Comparison of ENCODE assay signal across 1 cellular context in genomic region chr1:100265562-100265930, GRCh38.
TF ChIP-seq lines count a peak whose summit lies in the region.

No MANE protein-coding gene starts in this region.

TF ChIP-seq in K562, 482 proteins besides CTCF, POLR2A, EP300 and RAD21 (continued from another document):
- TF ChIP-seq CUX1 (CRISPR knock-in tag; IDR thresholded peaks at IDR 0.05) (0 out of 2 replicates have a peak, but pooled peaks have one; percentile 45), ETV1 (tag; conservative IDR thresholded peaks at IDR 0.05; ENCODE audit: low read depth) (0 out of 2 replicates have a peak, but pooled peaks have one; percentile 16), ZBTB1 (CRISPR knock-in tag; IDR thresholded peaks at IDR 0.05; ENCODE audit: borderline replicate concordance, low read depth) (peak; percentile 18; the same call in 1 of the 2 replicates), SMARCE1 (IDR thresholded peaks at IDR 0.05) (peak; percentile 18), HDAC1 (IDR thresholded peaks at IDR 0.05) (peak in 1 of 2 experiments; percentile 30; a peak in 2 of 4 replicates), RFX1 (IDR thresholded peaks at IDR 0.05) (peak; percentile 55; the same call in 1 of the 2 replicates), VEZF1 (CRISPR knock-in tag; IDR thresholded peaks at IDR 0.05) (peak; percentile 34; the same call in 1 of the 2 replicates), SIN3A (IDR thresholded peaks at IDR 0.05; ENCODE audit: borderline replicate concordance in 2 of 2, control insufficient read depth in 1 of 2, low read depth in 2 of 2, low read length in 2 of 2) (no peak), GMEB1 (CRISPR knock-in tag; IDR thresholded peaks at IDR 0.05) (0 out of 2 replicates have a peak, but pooled peaks have one; percentile 21), RNF2 (IDR thresholded peaks at IDR 0.05) (no peak), ARNT (IDR thresholded peaks at IDR 0.05) (peak in 1 of 2 experiments; percentile 46; a peak in 2 of 4 replicates), NR4A1 (CRISPR knock-in tag; IDR thresholded peaks at IDR 0.05) (no peak), NR4A1 (tag; IDR thresholded peaks at IDR 0.05) (peak; percentile 57; the same call in 1 of the 2 replicates), E2F6 (IDR thresholded peaks at IDR 0.05; ENCODE audit: borderline replicate concordance in 1 of 2, extremely low read depth in 1 of 2, insufficient read depth in 1 of 2, insufficient read length in 1 of 2, low read depth in 1 of 2, low read length in 1 of 2, poor library complexity in 1 of 2, severe bottlenecking in 1 of 2) (no peak), ARID1B (IDR thresholded peaks at IDR 0.05) (0 out of 2 replicates have a peak, but pooled peaks have one; percentile 46), SMARCA4 (IDR thresholded peaks at IDR 0.05) (peak; percentile 75), ZNF740 (CRISPR knock-in tag; IDR thresholded peaks at IDR 0.05) (no peak), ZNF740 (tag; IDR thresholded peaks at IDR 0.05) (no peak), ZNF75A (CRISPR knock-in tag; IDR thresholded peaks at IDR 0.05) (0 out of 2 replicates have a peak, but pooled peaks have one; percentile 30), CREB3 (tag; conservative IDR thresholded peaks at IDR 0.05; ENCODE audit: low read depth) (peak; percentile 80), ETV6 (IDR thresholded peaks at IDR 0.05; ENCODE audit: borderline replicate concordance in 1 of 2, low read depth in 2 of 2, low read length in 1 of 2) (no peak), ETV6 (CRISPR knock-in tag; IDR thresholded peaks at IDR 0.05; ENCODE audit: borderline replicate concordance) (no peak), BCOR (IDR thresholded peaks at IDR 0.05) (0 out of 2 replicates have a peak, but pooled peaks have one; percentile 15), IFI16 (CRISPR knock-in tag; IDR thresholded peaks at IDR 0.05) (no peak), BRD9 (IDR thresholded peaks at IDR 0.05; ENCODE audit: low read depth, partially characterized antibody) (peak; percentile 52), MAFF (IDR thresholded peaks at IDR 0.05; ENCODE audit: low read length) (0 out of 2 replicates have a peak, but pooled peaks have one; percentile 10), NR2F6 (CRISPR knock-in tag; IDR thresholded peaks at IDR 0.05) (0 out of 2 replicates have a peak, but pooled peaks have one; percentile 23), ZNF41 (CRISPR knock-in tag; conservative IDR thresholded peaks at IDR 0.05) (0 out of 2 replicates have a peak, but pooled peaks have one; percentile 31), ZNF76 (CRISPR knock-in tag; IDR thresholded peaks at IDR 0.05; ENCODE audit: borderline replicate concordance) (no peak), PTRF (tag; IDR thresholded peaks at IDR 0.05) (0 out of 2 replicates have a peak, but pooled peaks have one; percentile 41), HMGXB4 (CRISPR knock-in tag; IDR thresholded peaks at IDR 0.05) (no peak), FOXJ3 (CRISPR knock-in tag; IDR thresholded peaks at IDR 0.05) (no peak), NCOA6 (IDR thresholded peaks at IDR 0.05) (no peak), PBX2 (CRISPR knock-in tag; IDR thresholded peaks at IDR 0.05; ENCODE audit: low read depth) (no peak), PBX2 (tag; conservative IDR thresholded peaks at IDR 0.05; ENCODE audit: low read depth) (0 out of 2 replicates have a peak, but pooled peaks have one; percentile 5), NELFE (IDR thresholded peaks at IDR 0.05; ENCODE audit: insufficient read depth, insufficient read length) (no peak), MXD1 (CRISPR knock-in tag; IDR thresholded peaks at IDR 0.05; ENCODE audit: borderline replicate concordance, poor library complexity, severe bottlenecking) (no peak), DMBX1 (CRISPR knock-in tag; IDR thresholded peaks at IDR 0.05; ENCODE audit: borderline replicate concordance) (0 out of 2 replicates have a peak, but pooled peaks have one; percentile 45), BACH1 (tag; IDR thresholded peaks at IDR 0.05) (0 out of 2 replicates have a peak, but pooled peaks have one; percentile 42), ID3 (CRISPR knock-in tag; IDR thresholded peaks at IDR 0.05) (no peak), ID3 (tag; IDR thresholded peaks at IDR 0.05) (peak; percentile 62; the same call in 1 of the 2 replicates), TAL1 (IDR thresholded peaks at IDR 0.05) (peak; percentile 3; the same call in 1 of the 2 replicates), E2F3 (CRISPR knock-in tag; IDR thresholded peaks at IDR 0.05) (peak; percentile 12; the same call in 1 of the 2 replicates), CHD2 (IDR thresholded peaks at IDR 0.05; ENCODE audit: low read depth, low read length) (no peak), SMARCC2 (IDR thresholded peaks at IDR 0.05; ENCODE audit: low read depth) (peak; percentile 67), GATA2 (CRISPR knock-in tag; IDR thresholded peaks at IDR 0.05) (no peak; the same call in 1 of the 2 replicates)
